ENCODE assay signal across 24 cellular contexts in the genomic region with DNA sequence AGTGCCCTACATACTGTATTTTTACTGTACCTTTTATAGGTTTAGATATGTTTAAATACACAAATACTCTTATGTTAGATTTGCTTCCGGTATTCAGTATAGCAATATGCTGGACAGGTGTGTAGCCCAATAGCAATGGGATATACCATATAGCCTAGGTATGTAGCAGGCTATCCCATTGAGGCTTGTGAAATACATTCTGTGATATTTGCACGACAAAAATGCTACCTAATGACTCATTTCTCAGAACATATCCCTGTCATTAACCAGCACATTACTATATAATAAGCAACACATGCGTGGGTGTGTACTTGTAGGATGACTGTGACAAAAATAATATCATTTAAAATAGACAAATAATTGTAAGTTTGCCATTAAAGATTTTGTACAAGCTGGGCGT.
"Had no signal": no experiment of that assay in that cellular context is flagged by ENCODE, and none has a peak within 500 bp of the region (broad histone marks: within the 10 kb centered on the region; RNA-seq: fewer than 3 reads in every experiment).

No MANE protein-coding gene starts in this region.

- DNase-seq: IMR-90, Karpas-422, KG1, MV-4-11, NCI-H1048, NCI-H1105, NCI-H1417, NCI-H1436 treated with DMSO at 0.1 percent for 48 hours, NCI-H1694, NCI-H187 treated with DMSO at 0.1 percent for 48 hours, NCI-H2029 treated with DMSO at 0.1 percent for 48 hours, NCI-H2171, NCI-H226, NCI-H446, NCI-H510A, NCI-H524 treated with DMSO at 0.1 percent for 48 hours, NCI-H69, NCI-H774, SHP77 treated with DMSO at 0.1 percent for 48 hours, SJCRH30, T-helper 2 cell had no signal

- ATAC-seq: HepG2, Panc1, Right ventricle myocardium inferior had no signal
